Comparison of ENCODE assay signal across 23 cellular contexts in genomic region chr11:19652976-19653375, GRCh38.
"Had no signal": no experiment of that assay in that cellular context is flagged by ENCODE, and none has a peak within 500 bp of the region (broad histone marks: within the 10 kb centered on the region; RNA-seq: fewer than 3 reads in every experiment).

No MANE protein-coding gene starts in this region.

- H3K27ac ChIP-seq: epithelial cell of prostate, heart left ventricle, neutrophil, ovary, psoas muscle, thyroid gland, upper lobe of right lung had no signal

- DNase-seq: activated CD4-positive, alpha-beta memory T cell treated with anti-CD3 and anti-CD28 coated beads, Interleukin-2, amount 10 ng/mL, durations not matched to agents 7 days and 5 days; activated CD4-positive, alpha-beta T cell treated with anti-CD3 and anti-CD28 coated beads for 48 hours; activated effector memory CD4-positive, alpha-beta T cell treated with Interleukin-2 at 50 U/mL for 16 hours; activated naive CD4-positive, alpha-beta T cell treated with anti-CD3 and anti-CD28 coated beads for 36 hours; activated naive CD8-positive, alpha-beta T cell treated with anti-CD3 and anti-CD28 coated beads, Interleukin-2, amount 10 ng/mL, durations not matched to agents 7 days and 5 days; activated T-cell treated with anti-CD3 and anti-CD28 coated beads, Interleukin-2, amount 50 U/mL, for 72 hours; amniotic stem cell; heart left ventricle; midbrain; ovary; psoas muscle; stimulated activated CD4-positive, alpha-beta T cell treated with anti-CD3 and anti-CD28 coated beads, Interleukin-15, amount 100 ng/mL, for 24 hours; stimulated activated CD8-positive, alpha-beta memory T cell treated with anti-CD3 and anti-CD28 coated beads, Interleukin-4, amount 100 ng/mL, for 48 hours; stimulated activated naive B cell treated with anti-CD40 and anti-IgM and Interleukin-4, amounts not matched to agents 10 μg/mL and 1 μg/mL and 100 μg/mL, for 72 hours; SW 1271; T-helper 17 cell; thyroid gland; upper lobe of right lung had no signal

- H3K4me3 ChIP-seq: heart left ventricle, lung, ovary, psoas muscle, smooth muscle cell, thyroid gland, upper lobe of right lung had no signal

- H3K36me3 ChIP-seq: heart left ventricle, neutrophil, ovary, thyroid gland, upper lobe of right lung had no signal

- H3K27me3 ChIP-seq: heart left ventricle, neutrophil, ovary, thyroid gland, upper lobe of right lung had no signal

- H3K9me3 ChIP-seq: heart left ventricle, neutrophil, ovary, psoas muscle, thyroid gland, upper lobe of right lung had no signal

- H3K4me1 ChIP-seq: heart left ventricle, psoas muscle had no signal

- FAIRE-seq: islet of Langerhans had no signal
